ENCODE assay signal across 28 cellular contexts in genomic region chr7:30658471-30659074, GRCh38. TPM values are rescaled to one million over a fixed set of nuclear protein-coding genes. Genes with fewer than 3 reads are reported as not detected.
"Had no signal": no experiment of that assay in that cellular context is flagged by ENCODE, and none has a peak within 500 bp of the region (broad histone marks: within the 10 kb centered on the region; RNA-seq: fewer than 3 reads in every experiment).

No MANE protein-coding gene starts in this region.

- H3K9me3 ChIP-seq: mucosa of descending colon, psoas muscle, tibial artery, uterus had no signal

- H3K27me3 Mint-ChIP-seq: activated B cell treated with CpG ODN at 0.5 μM for 24 hours; activated CD4-positive, alpha-beta memory T cell treated with anti-CD3 and anti-CD28 coated beads for 36 hours; activated CD8-positive, alpha-beta memory T cell treated with anti-CD3 and anti-CD28 coated beads, Interleukin-2, amount 10 ng/mL, durations not matched to agents 7 days and 5 days; activated naive CD8-positive, alpha-beta T cell treated with anti-CD3 and anti-CD28 coated beads, Interleukin-2, amount 10 ng/mL, durations not matched to agents 7 days and 5 days; stimulated activated memory B cell treated with anti-CD40 and anti-IgM and Interleukin-4, amounts not matched to agents 10 μg/mL and 1 μg/mL and 100 μg/mL, for 72 hours had no signal

- H3K27ac Mint-ChIP-seq: activated B cell treated with CpG ODN at 0.5 μM for 24 hours; activated CD4-positive, alpha-beta memory T cell treated with anti-CD3 and anti-CD28 coated beads for 36 hours; activated CD8-positive, alpha-beta memory T cell treated with anti-CD3 and anti-CD28 coated beads, Interleukin-2, amount 10 ng/mL, durations not matched to agents 7 days and 5 days; activated naive CD8-positive, alpha-beta T cell treated with anti-CD3 and anti-CD28 coated beads, Interleukin-2, amount 10 ng/mL, durations not matched to agents 7 days and 5 days; activated T-helper 2 cell treated with anti-CD3 and anti-CD28 coated beads, Interferon-gamma antibody, Interleukin-2, Interleukin-4, amounts not matched to agents 10 μg/mL and 5 μg/mL and 100 μg/mL, durations not matched to agents 14 hours and 24 hours and 36 hours; endodermal cell; memory B cell; neural progenitor cell; stimulated activated memory B cell treated with anti-CD40 and anti-IgM and Interleukin-4, amounts not matched to agents 10 μg/mL and 1 μg/mL and 100 μg/mL, for 72 hours; T-helper 2 cell treated with Interferon-gamma antibody and Interleukin-4, amounts not matched to agents 5 μg/mL and 100 μg/mL, for 36 hours had no signal

- H3K9me3 Mint-ChIP-seq: activated B cell treated with CpG ODN at 0.5 μM for 24 hours; activated CD4-positive, alpha-beta memory T cell treated with anti-CD3 and anti-CD28 coated beads for 36 hours; activated naive CD8-positive, alpha-beta T cell treated with anti-CD3 and anti-CD28 coated beads, Interleukin-2, amount 10 ng/mL, durations not matched to agents 7 days and 5 days; activated T-helper 2 cell treated with anti-CD3 and anti-CD28 coated beads, Interferon-gamma antibody, Interleukin-2, Interleukin-4, amounts not matched to agents 10 μg/mL and 5 μg/mL and 100 μg/mL, durations not matched to agents 14 hours and 24 hours and 36 hours; brain; endodermal cell; memory B cell; naive thymus-derived CD4-positive, alpha-beta T cell; neural progenitor cell; T-helper 2 cell treated with Interferon-gamma antibody and Interleukin-4, amounts not matched to agents 5 μg/mL and 100 μg/mL, for 36 hours had no signal

- H3K27ac ChIP-seq: epithelial cell of prostate, neural progenitor cell, psoas muscle, tibial artery, uterus had no signal

- H3K36me3 ChIP-seq: neural progenitor cell, uterus had no signal

- ATAC-seq: activated CD8-positive, alpha-beta memory T cell treated with anti-CD3 and anti-CD28 coated beads, Interleukin-2, amount 10 ng/mL, durations not matched to agents 7 days and 5 days; mucosa of descending colon; naive thymus-derived CD4-positive, alpha-beta T cell; psoas muscle; right cardiac atrium; stimulated activated memory B cell treated with anti-CD40 and anti-IgM and Interleukin-4, amounts not matched to agents 10 μg/mL and 1 μg/mL and 100 μg/mL, for 72 hours had no signal

- DNase-seq: activated B cell treated with CpG ODN at 0.5 μM for 24 hours; activated CD4-positive, alpha-beta memory T cell treated with anti-CD3 and anti-CD28 coated beads for 36 hours; activated CD4-positive, alpha-beta T cell treated with anti-CD3 and anti-CD28 coated beads for 4 hours; activated CD8-positive, alpha-beta memory T cell treated with anti-CD3 and anti-CD28 coated beads, Interleukin-2, amount 10 ng/mL, durations not matched to agents 7 days and 5 days; activated naive CD4-positive, alpha-beta T cell treated with Interleukin-2 at 50 U/mL for 16 hours; activated naive CD8-positive, alpha-beta T cell treated with anti-CD3 and anti-CD28 coated beads, Interleukin-2, amount 10 ng/mL, durations not matched to agents 7 days and 5 days; central memory CD4-positive, alpha-beta T cell; endodermal cell; foreskin fibroblast; mucosa of descending colon; naive thymus-derived CD4-positive, alpha-beta T cell; psoas muscle; right cardiac atrium; small intestine; stimulated activated CD4-positive, alpha-beta T cell treated with anti-CD3 and anti-CD28 coated beads, Interleukin-4, amount 100 ng/mL, for 4 hours; uterus had no signal

- H3K4me1 Mint-ChIP-seq: activated B cell treated with CpG ODN at 0.5 μM for 24 hours; activated CD8-positive, alpha-beta memory T cell treated with anti-CD3 and anti-CD28 coated beads, Interleukin-2, amount 10 ng/mL, durations not matched to agents 7 days and 5 days; endodermal cell; memory B cell; neural progenitor cell; stimulated activated memory B cell treated with anti-CD40 and anti-IgM and Interleukin-4, amounts not matched to agents 10 μg/mL and 1 μg/mL and 100 μg/mL, for 72 hours had no signal

- H3K4me1 ChIP-seq: neural progenitor cell, psoas muscle, tibial artery, uterus had no signal

- H3K4me3 ChIP-seq: dorsolateral prefrontal cortex, mucosa of descending colon, neural progenitor cell, psoas muscle, tibial artery, uterus had no signal

- H3K4me3 Mint-ChIP-seq: activated B cell treated with CpG ODN at 0.5 μM for 24 hours; activated CD4-positive, alpha-beta memory T cell treated with anti-CD3 and anti-CD28 coated beads for 36 hours; activated CD8-positive, alpha-beta memory T cell treated with anti-CD3 and anti-CD28 coated beads, Interleukin-2, amount 10 ng/mL, durations not matched to agents 7 days and 5 days; activated naive CD8-positive, alpha-beta T cell treated with anti-CD3 and anti-CD28 coated beads, Interleukin-2, amount 10 ng/mL, durations not matched to agents 7 days and 5 days; brain; endodermal cell; memory B cell; naive thymus-derived CD4-positive, alpha-beta T cell; neural progenitor cell; stimulated activated memory B cell treated with anti-CD40 and anti-IgM and Interleukin-4, amounts not matched to agents 10 μg/mL and 1 μg/mL and 100 μg/mL, for 72 hours; T-helper 2 cell treated with Interferon-gamma antibody and Interleukin-4, amounts not matched to agents 5 μg/mL and 100 μg/mL, for 36 hours had no signal

- H3K36me3 Mint-ChIP-seq: activated CD4-positive, alpha-beta memory T cell treated with anti-CD3 and anti-CD28 coated beads for 36 hours; activated CD8-positive, alpha-beta memory T cell treated with anti-CD3 and anti-CD28 coated beads, Interleukin-2, amount 10 ng/mL, durations not matched to agents 7 days and 5 days; brain; memory B cell; neural progenitor cell; stimulated activated memory B cell treated with anti-CD40 and anti-IgM and Interleukin-4, amounts not matched to agents 10 μg/mL and 1 μg/mL and 100 μg/mL, for 72 hours had no signal

- H3K27me3 ChIP-seq: neural progenitor cell, tibial artery, uterus had no signal

RNA-seq across cellular contexts. Expression of gene CRHR2, which starts 23.7 kb away (rescaled TPM):
- total RNA-seq: activated B cell treated with CpG ODN at 0.5 μM for 24 hours; activated CD8-positive, alpha-beta memory T cell treated with anti-CD3 and anti-CD28 coated beads, Interleukin-2, amount 10 ng/mL, durations not matched to agents 7 days and 5 days; activated naive CD8-positive, alpha-beta T cell treated with anti-CD3 and anti-CD28 coated beads, Interleukin-2, amount 10 ng/mL, durations not matched to agents 7 days and 5 days; activated T-helper 2 cell treated with anti-CD3 and anti-CD28 coated beads, Interferon-gamma antibody, Interleukin-2, Interleukin-4, amounts not matched to agents 10 μg/mL and 5 μg/mL and 100 μg/mL, durations not matched to agents 14 hours and 24 hours and 36 hours; endodermal cell; glomerular endothelial cell; liver; mucosa of descending colon; naive thymus-derived CD4-positive, alpha-beta T cell; osteocyte had no signal
